Comparison of ENCODE assay signal across 18 cellular contexts in genomic region chr14:105445290-105445689, GRCh38. TPM values are rescaled to one million over a fixed set of nuclear protein-coding genes. Genes with fewer than 3 reads are reported as not detected.
DNase-seq lines count a peak whose midpoint lies in the region; ATAC-seq, FAIRE-seq and TF ChIP-seq lines count a peak whose summit lies in the region.
"Had no signal": no experiment of that assay in that cellular context is flagged by ENCODE, and none has a peak within 500 bp of the region (broad histone marks: within the 10 kb centered on the region; RNA-seq: fewer than 3 reads in every experiment).

No MANE protein-coding gene starts in this region.

- no peak overlapping the region for H3K9ac ChIP-seq in K562 (ENCODE audit: insufficient read depth in 1 of 2, low read depth in 2 of 2, low read length in 2 of 2)

- TF ChIP-seq CTCF in BE2C (IDR thresholded peaks at IDR 0.05; ENCODE audit: low read depth, low read length) (no peak), CD14-positive monocyte (IDR thresholded peaks at IDR 0.05) (no peak), K562 (IDR thresholded peaks at IDR 0.05 in 2 of 3, conservative IDR thresholded peaks at IDR 0.05 in 1 of 3; ENCODE audit: insufficient read depth in 2 of 3, low read depth in 1 of 3, low read length in 3 of 3) (no peak), neural crest cell (conservative IDR thresholded peaks at IDR 0.05) (no peak)

- H3K9me3 Mint-ChIP-seq in CD14-positive monocyte, result no peaks in the 10 kb centered on the region
- no peaks in the 10 kb centered on the region for H3K9me3 Mint-ChIP-seq in neural crest cell
- H3K9me3 Mint-ChIP-seq: CD4-positive, CD25-positive, alpha-beta regulatory T cell; HFFc6 had no signal

- H3K4me1 ChIP-seq in BE2C, result peaks cover 8% of the 10 kb centered on the region
- H3K4me1 ChIP-seq in K562 (replicated peaks in 1 of 2; ENCODE audit: control insufficient read depth in 2 of 2, insufficient read depth in 2 of 2, low read length in 2 of 2), result peaks cover 0 to 47% of the 10 kb centered on the region in 2 experiments; a peak in 2 of 5 replicates
- H3K4me1 ChIP-seq: HAP-1 had no signal

- H4K20me1 ChIP-seq in K562 (replicated peaks; ENCODE audit: control insufficient read depth, insufficient read depth, low read length), result 0 out of 2 replicates have a peak, but pooled peaks cover 2% of the 10 kb centered on the region

- no peak for TF ChIP-seq POLR2A in K562 (conservative IDR thresholded peaks at IDR 0.05)

- TF ChIP-seq EP300 in K562 (IDR thresholded peaks at IDR 0.05; ENCODE audit: low read length), result no peak

- 87% methylated on average over 10 of the region's 24 CpGs for WGBS in K562 (ENCODE audit: insufficient coverage, low coverage, missing lambda C conversion rate)

- H3K4me3 Mint-ChIP-seq in CD14-positive monocyte (no peak overlapping the region), neural crest cell (no peak overlapping the region)
- H3K4me3 Mint-ChIP-seq: B cell; CD4-positive, CD25-positive, alpha-beta regulatory T cell; HFFc6 had no signal

- peaks cover 18 to 52% of the 10 kb centered on the region in 2 donors for H3K36me3 Mint-ChIP-seq in CD14-positive monocyte
- no peaks in the 10 kb centered on the region for H3K36me3 Mint-ChIP-seq in neural crest cell (ENCODE audit: low read depth)

- no TSS peak for BruUV-seq in K562 (replicated peaks; lab: Mats Ljungman, UMichigan)

- no peak overlapping the region for H3K4me2 ChIP-seq in K562 (ENCODE audit: insufficient read depth, low read length)

- no peak for ATAC-seq in K562

- no peaks in the 10 kb centered on the region for H3K9me1 ChIP-seq in K562 (ENCODE audit: control insufficient read depth, insufficient read depth, low read length)

- in situ Hi-C loops in K562 (cut with MboI), result no loop called here

- no peak overlapping the region for H2AFZ ChIP-seq in K562 (ENCODE audit: low read depth, low read length)

- H3K4me3 ChIP-seq in BE2C (ENCODE audit: low read depth, low read length), result no peak overlapping the region
- no peak overlapping the region for H3K4me3 ChIP-seq in K562
- H3K4me3 ChIP-seq: HAP-1 had no signal

- no peaks in the 10 kb centered on the region for H3K4me1 Mint-ChIP-seq in CD14-positive monocyte
- H3K4me1 Mint-ChIP-seq in neural crest cell, result no peaks in the 10 kb centered on the region
- H3K4me1 Mint-ChIP-seq: B cell had no signal

- TF ChIP-seq RAD21 in K562 (CRISPR knock-in tag; conservative IDR thresholded peaks at IDR 0.05 in 1 of 2, IDR thresholded peaks at IDR 0.05 in 1 of 2), result no peak

- H3K27ac Mint-ChIP-seq in CD14-positive monocyte (no peak overlapping the region), neural crest cell (ENCODE audit: unreplicated experiment) (peak overlapping the region; percentile 57)
- H3K27ac Mint-ChIP-seq: B cell, HFFc6 had no signal

- intact Hi-C loops in CD14-positive monocyte (cut with micrococcal nuclease), result loop anchor here (5.0 to 10.0 kb wide), 3 partner anchors 47 to 80 kb away; partner anchors contain the start of genes TEDC1 (in 1 of the 2) and TMEM121 (in 1 of the 2)
- intact Hi-C loops in K562 (cut with micrococcal nuclease), result loop anchor here (5.0 kb wide), 1 partner anchor 42 kb away; the partner anchor contains the start of gene CRIP1

- H3K27me3 Mint-ChIP-seq in CD14-positive monocyte (ENCODE audit: low read depth in 3 of 3) (peaks cover 0 to 3% (median 0%) of the 10 kb centered on the region in 3 donors), neural crest cell (ENCODE audit: low read depth) (no peaks in the 10 kb centered on the region)
- H3K27me3 Mint-ChIP-seq: B cell; CD4-positive, CD25-positive, alpha-beta regulatory T cell had no signal

- FAIRE-seq in K562 (lab: Jason Lieb, UNC), result no peak
- FAIRE-seq: GM19239, H1 had no signal

- H3K36me3 ChIP-seq in BE2C (peaks cover 61% of the 10 kb centered on the region), K562 (ENCODE audit: control insufficient read depth, insufficient read depth, low read length) (peaks cover 44% of the 10 kb centered on the region; the same call in 1 of the 3 replicates)

- no peaks in the 10 kb centered on the region for H3K27me3 ChIP-seq in BE2C
- H3K27me3 ChIP-seq in K562 (ENCODE audit: control insufficient read depth in 2 of 2, insufficient read depth in 2 of 2, low read length in 2 of 2), result no peaks in the 10 kb centered on the region

- H3K27ac ChIP-seq in K562 (ENCODE audit: extremely low read depth, low read depth, low read length), result no peak overlapping the region
- H3K27ac ChIP-seq: HL-60 had no signal

- CTCF ChIA-PET in K562 (lab: Yijun Ruan, JAX; ENCODE audit: low intra/inter-chr PET ratio), result no interaction called here

- peak; percentile 7 for DNase-seq in BE2C
- peak; percentile 41 for DNase-seq in CD14-positive monocyte (ENCODE audit: low spot score)
- DNase-seq in K562 (ENCODE audit: extremely low read depth in 1 of 4, low spot score in 3 of 4), result no peak
- DNase-seq in neural crest cell (ENCODE audit: low read depth, low spot score), result no peak
- DNase-seq in AG08396 (ENCODE audit: low spot score), result no peak
- DNase-seq in stimulated activated CD4-positive, alpha-beta T cell treated with anti-CD3 and anti-CD28 coated beads, Interleukin-15, amount 100 ng/mL, for 24 hours, result no peak
- no peak for DNase-seq in occipital lobe (lab: John Stamatoyannopoulos, UW)
- DNase-seq: ACHN; CD4-positive, CD25-positive, alpha-beta regulatory T cell; DMS53; GF-D8; HFFc6 had no signal

- H3K9me3 ChIP-seq in BE2C (no peaks in the 10 kb centered on the region), K562 (replicated peaks; ENCODE audit: control insufficient read depth, insufficient read depth, low read depth, low read length) (no peaks in the 10 kb centered on the region)
- H3K9me3 ChIP-seq: HAP-1 had no signal

- H3K79me2 ChIP-seq in K562 (ENCODE audit: control insufficient read depth, insufficient read depth, low read length), result 0 out of 3 replicates have a peak, but pooled peaks cover 5% of the 10 kb centered on the region

- POLR2A ChIA-PET in K562 (lab: Yijun Ruan, JAX), result no interaction called here

RNA-seq across cellular contexts. Expression of gene MTA1, which starts 25.7 kb away (rescaled TPM):
- 121 TPM for polyA plus RNA-seq in BE2C (2012; ENCODE audit: insufficient read depth, insufficient read length, low read depth)
- polyA plus RNA-seq in CD14-positive monocyte (1 to 10 TPM in 1 of 2 donors, under 1 TPM in 1; 0.91 to 2.0 TPM), K562 (2011; rRNA removed) (47.7 and 58.6 TPM in 2 replicates), K562 (2014; fragmentation: Illumina TruSeq; extraction: Trizol) (29.5 and 45.4 TPM in 2 replicates), K562 (2014; fragmentation: Nextera tagmentation; extraction: Ambion mirVana) (under 1 TPM; 0.13 to 0.14 TPM), K562 (2014; rRNA removed) (90.0 and 103 TPM in 2 replicates)
- 154 and 390 TPM in 2 replicates for total RNA-seq in K562 (2011; cell fraction: chromatin; rRNA removed; ENCODE audit: low replicate concordance)
- 257 and 271 TPM in 2 replicates for total RNA-seq in K562 (2011; cell fraction: nucleolus; rRNA removed)
- total RNA-seq in K562 (2011; cell fraction: nucleoplasm; rRNA removed), result 138 and 156 TPM in 2 replicates
- total RNA-seq in K562 (2014; rRNA removed) (48.1 and 61.0 TPM in 2 replicates), K562 (2014; rRNA removed; fragmentation: Illumina TruSeq; extraction: Trizol) (11.6 and 12.2 TPM in 2 replicates), K562 (2015; rRNA removed; fragmentation: Illumina TruSeq; extraction: Trizol) (32.3 and 33.4 TPM in 2 replicates), K562 (2021) (107 and 118 TPM in 2 replicates), neural crest cell (246 and 251 TPM in 2 replicates), occipital lobe (37.0 TPM)
- 31.6 and 47.1 TPM in 2 replicates for polyA plus RNA-seq in K562 (2011; cell fraction: cytosol; rRNA removed)
- polyA plus RNA-seq in K562 (2011; cell fraction: nucleus; rRNA removed), result 383 and 622 TPM in 2 replicates
- polyA plus RNA-seq in K562 (2012), result 74.0 and 91.7 TPM in 2 replicates
- polyA minus RNA-seq in K562 (2011; rRNA and poly(A)+ RNA removed), result 13.9 and 22.6 TPM in 2 replicates
- 69.0 and 80.6 TPM in 2 replicates for polyA minus RNA-seq in K562 (2011; cell fraction: cytosol; rRNA and poly(A)+ RNA removed)
- polyA minus RNA-seq in K562 (2011; cell fraction: nucleus; rRNA and poly(A)+ RNA removed), result 102 and 104 TPM in 2 replicates

RNA-seq across cellular contexts. Expression of gene CRIP2, which starts 29.3 kb away (rescaled TPM):
- polyA plus RNA-seq in BE2C (2012; ENCODE audit: insufficient read depth, insufficient read length, low read depth), result 2,068 TPM
- polyA plus RNA-seq in CD14-positive monocyte (1 to 10 TPM; 2.1 to 3.3 TPM), K562 (2011; rRNA removed) (1.0 and 2.2 TPM in 2 replicates), K562 (2014; fragmentation: Illumina TruSeq; extraction: Trizol) (0.18 and 0.51 TPM in 2 replicates), K562 (2014; fragmentation: Nextera tagmentation; extraction: Ambion mirVana) (under 1 TPM; 0.25 to 0.27 TPM), K562 (2014; rRNA removed) (0.16 and 1.2 TPM in 2 replicates)
- total RNA-seq in K562 (2011; cell fraction: chromatin; rRNA removed; ENCODE audit: low replicate concordance), result 2.6 TPM in 1 of 2 replicates, not detected in the other
- total RNA-seq in K562 (2011; cell fraction: nucleolus; rRNA removed), result 0.53 and 1.7 TPM in 2 replicates
- 1.2 and 1.5 TPM in 2 replicates for total RNA-seq in K562 (2011; cell fraction: nucleoplasm; rRNA removed)
- total RNA-seq in K562 (2014; rRNA removed) (1.7 and 2.0 TPM in 2 replicates), K562 (2014; rRNA removed; fragmentation: Illumina TruSeq; extraction: Trizol) (not detected in 2 replicates), K562 (2015; rRNA removed; fragmentation: Illumina TruSeq; extraction: Trizol) (0.33 and 0.34 TPM in 2 replicates), K562 (2021) (1.2 and 1.7 TPM in 2 replicates), neural crest cell (38.3 and 39.3 TPM in 2 replicates), occipital lobe (70.2 TPM)
- 4.4 and 9.0 TPM in 2 replicates for polyA plus RNA-seq in K562 (2011; cell fraction: cytosol; rRNA removed)
- 4.8 and 11.0 TPM in 2 replicates for polyA plus RNA-seq in K562 (2011; cell fraction: nucleus; rRNA removed)
- polyA plus RNA-seq in K562 (2012), result 1.4 and 1.9 TPM in 2 replicates
- polyA minus RNA-seq in K562 (2011; rRNA and poly(A)+ RNA removed), result 0.39 TPM in 1 of 2 replicates, not detected in the other
- 1.2 and 2.0 TPM in 2 replicates for polyA minus RNA-seq in K562 (2011; cell fraction: cytosol; rRNA and poly(A)+ RNA removed)
- 0.67 and 0.94 TPM in 2 replicates for polyA minus RNA-seq in K562 (2011; cell fraction: nucleus; rRNA and poly(A)+ RNA removed)

RNA-seq across cellular contexts. Expression of gene CRIP1, which starts 41.4 kb away (rescaled TPM):
- polyA plus RNA-seq in BE2C (2012; ENCODE audit: insufficient read depth, insufficient read length, low read depth), result 451 TPM
- 1,000 to 10,000 TPM; 1,032 to 2,084 TPM for polyA plus RNA-seq in CD14-positive monocyte
- total RNA-seq in K562 (2011; cell fraction: chromatin; rRNA removed; ENCODE audit: low replicate concordance), result not detected in 2 replicates
- not detected in 2 replicates for total RNA-seq in K562 (2011; cell fraction: nucleolus; rRNA removed)
- 0.29 TPM in 1 of 2 replicates, not detected in the other for total RNA-seq in K562 (2011; cell fraction: nucleoplasm; rRNA removed)
- total RNA-seq in K562 (2014; rRNA removed), result not detected in 2 replicates
- total RNA-seq in K562 (2014; rRNA removed; fragmentation: Illumina TruSeq; extraction: Trizol), result not detected in 2 replicates
- total RNA-seq in K562 (2015; rRNA removed; fragmentation: Illumina TruSeq; extraction: Trizol), result not detected in 2 replicates
- total RNA-seq in K562 (2021), result 0.58 and 0.98 TPM in 2 replicates
- 0.14 and 0.23 TPM in 2 replicates for polyA plus RNA-seq in K562 (2011; rRNA removed)
- 0.31 and 0.46 TPM in 2 replicates for polyA plus RNA-seq in K562 (2011; cell fraction: cytosol; rRNA removed)
- 0.21 and 1.1 TPM in 2 replicates for polyA plus RNA-seq in K562 (2011; cell fraction: nucleus; rRNA removed)
- polyA plus RNA-seq in K562 (2012), result 0.72 TPM in 1 of 2 replicates, not detected in the other
- not detected in 2 replicates for polyA plus RNA-seq in K562 (2014; fragmentation: Illumina TruSeq; extraction: Trizol)
- not detected for polyA plus RNA-seq in K562 (2014; fragmentation: Nextera tagmentation; extraction: Ambion mirVana)
- 0.11 TPM in 1 of 2 replicates, not detected in the other for polyA plus RNA-seq in K562 (2014; rRNA removed)
- polyA minus RNA-seq in K562 (2011; rRNA and poly(A)+ RNA removed), result not detected in 2 replicates
- polyA minus RNA-seq in K562 (2011; cell fraction: cytosol; rRNA and poly(A)+ RNA removed), result 3.2 and 9.9 TPM in 2 replicates
- 0.78 and 1.5 TPM in 2 replicates for polyA minus RNA-seq in K562 (2011; cell fraction: nucleus; rRNA and poly(A)+ RNA removed)
- 3.2 and 4.8 TPM in 2 replicates for total RNA-seq in neural crest cell
- 0.94 TPM for total RNA-seq in occipital lobe
- total RNA-seq: A172 had no signal

RNA-seq across cellular contexts. Expression of gene TEDC1, which starts 45.8 kb away (rescaled TPM):
- polyA plus RNA-seq in BE2C (2012; ENCODE audit: insufficient read depth, insufficient read length, low read depth), result 40.9 TPM
- polyA plus RNA-seq in CD14-positive monocyte, result 1 to 10 TPM; 7.8 to 9.0 TPM
- 5.0 and 22.4 TPM in 2 replicates for total RNA-seq in K562 (2011; cell fraction: chromatin; rRNA removed; ENCODE audit: low replicate concordance)
- total RNA-seq in K562 (2011; cell fraction: nucleolus; rRNA removed), result 19.2 and 23.0 TPM in 2 replicates
- total RNA-seq in K562 (2011; cell fraction: nucleoplasm; rRNA removed), result 7.6 and 10.1 TPM in 2 replicates
- total RNA-seq in K562 (2014; rRNA removed), result 26.4 and 28.3 TPM in 2 replicates
- 0.64 and 0.84 TPM in 2 replicates for total RNA-seq in K562 (2014; rRNA removed; fragmentation: Illumina TruSeq; extraction: Trizol)
- 6.6 and 8.8 TPM in 2 replicates for total RNA-seq in K562 (2015; rRNA removed; fragmentation: Illumina TruSeq; extraction: Trizol)
- total RNA-seq in K562 (2021), result 20.1 and 25.7 TPM in 2 replicates
- polyA plus RNA-seq in K562 (2011; rRNA removed), result 5.9 and 6.6 TPM in 2 replicates
- 7.3 and 21.3 TPM in 2 replicates for polyA plus RNA-seq in K562 (2011; cell fraction: cytosol; rRNA removed)
- 19.1 and 36.6 TPM in 2 replicates for polyA plus RNA-seq in K562 (2011; cell fraction: nucleus; rRNA removed)
- 12.3 and 15.1 TPM in 2 replicates for polyA plus RNA-seq in K562 (2012)
- polyA plus RNA-seq in K562 (2014; fragmentation: Illumina TruSeq; extraction: Trizol), result 1.2 and 6.8 TPM in 2 replicates
- under 1 TPM; 0.21 to 0.25 TPM for polyA plus RNA-seq in K562 (2014; fragmentation: Nextera tagmentation; extraction: Ambion mirVana)
- 18.9 and 19.4 TPM in 2 replicates for polyA plus RNA-seq in K562 (2014; rRNA removed)
- 0.99 and 1.6 TPM in 2 replicates for polyA minus RNA-seq in K562 (2011; rRNA and poly(A)+ RNA removed)
- 7.5 and 8.6 TPM in 2 replicates for polyA minus RNA-seq in K562 (2011; cell fraction: cytosol; rRNA and poly(A)+ RNA removed)
- 10.3 and 11.8 TPM in 2 replicates for polyA minus RNA-seq in K562 (2011; cell fraction: nucleus; rRNA and poly(A)+ RNA removed)
- 39.6 and 44.9 TPM in 2 replicates for total RNA-seq in neural crest cell
- 5.6 TPM for total RNA-seq in occipital lobe

RNA-seq across cellular contexts. Expression of gene TEX22, which starts 47.0 kb away (rescaled TPM):
- polyA plus RNA-seq in BE2C (2012; ENCODE audit: insufficient read depth, insufficient read length, low read depth), result 2.7 TPM
- polyA plus RNA-seq in CD14-positive monocyte, result under 1 TPM; 0.52 to 0.57 TPM
- 2.3 and 5.1 TPM in 2 replicates for total RNA-seq in K562 (2011; cell fraction: chromatin; rRNA removed; ENCODE audit: low replicate concordance)
- 2.6 and 3.8 TPM in 2 replicates for total RNA-seq in K562 (2011; cell fraction: nucleolus; rRNA removed)
- 1.9 and 2.6 TPM in 2 replicates for total RNA-seq in K562 (2011; cell fraction: nucleoplasm; rRNA removed)
- total RNA-seq in K562 (2014; rRNA removed), result 0.04 and 0.05 TPM in 2 replicates
- total RNA-seq in K562 (2014; rRNA removed; fragmentation: Illumina TruSeq; extraction: Trizol), result 0.06 and 0.55 TPM in 2 replicates
- 0.14 and 0.45 TPM in 2 replicates for total RNA-seq in K562 (2015; rRNA removed; fragmentation: Illumina TruSeq; extraction: Trizol)
- 1.0 and 1.7 TPM in 2 replicates for total RNA-seq in K562 (2021)
- polyA plus RNA-seq in K562 (2011; rRNA removed), result 0.31 and 0.50 TPM in 2 replicates
- polyA plus RNA-seq in K562 (2011; cell fraction: cytosol; rRNA removed), result 0.22 and 0.66 TPM in 2 replicates
- 3.7 and 7.3 TPM in 2 replicates for polyA plus RNA-seq in K562 (2011; cell fraction: nucleus; rRNA removed)
- polyA plus RNA-seq in K562 (2012), result 0.14 and 0.36 TPM in 2 replicates
- 0.04 and 0.14 TPM in 2 replicates for polyA plus RNA-seq in K562 (2014; fragmentation: Illumina TruSeq; extraction: Trizol)
- not detected for polyA plus RNA-seq in K562 (2014; fragmentation: Nextera tagmentation; extraction: Ambion mirVana)
- polyA plus RNA-seq in K562 (2014; rRNA removed), result 0.18 and 0.23 TPM in 2 replicates
- polyA minus RNA-seq in K562 (2011; rRNA and poly(A)+ RNA removed), result 0.11 and 0.12 TPM in 2 replicates
- not detected in 2 replicates for polyA minus RNA-seq in K562 (2011; cell fraction: cytosol; rRNA and poly(A)+ RNA removed)
- polyA minus RNA-seq in K562 (2011; cell fraction: nucleus; rRNA and poly(A)+ RNA removed), result 0.56 and 0.94 TPM in 2 replicates
- total RNA-seq in neural crest cell, result 4.4 and 5.2 TPM in 2 replicates
- total RNA-seq in occipital lobe, result 0.31 TPM
- total RNA-seq: A172 had no signal

Comparison
In these comparisons a context has a peak if more than half of its experiments do, and no peak if none do; other contexts are left out.
1. DNase-seq: peak in BE2C (single experiment) and CD14-positive monocyte (single experiment); none in K562 (0 of 4), neural crest cell (single experiment), AG08396 (single experiment), stimulated activated CD4-positive, alpha-beta T cell treated with anti-CD3 and anti-CD28 coated beads, Interleukin-15, amount 100 ng/mL, for 24 hours (single experiment) and occipital lobe (single experiment).
2. RNA of gene CRIP2, which starts 29.3 kb away (total RNA-seq): 70.2 TPM in occipital lobe (single experiment) and 38.3 to 39.3 TPM in neural crest cell; 0.33 to 2.6 TPM in K562; every median in the first group is over 10 times any median in the second.